Comparison of ENCODE assay signal across 1 cellular context in the genomic region with DNA sequence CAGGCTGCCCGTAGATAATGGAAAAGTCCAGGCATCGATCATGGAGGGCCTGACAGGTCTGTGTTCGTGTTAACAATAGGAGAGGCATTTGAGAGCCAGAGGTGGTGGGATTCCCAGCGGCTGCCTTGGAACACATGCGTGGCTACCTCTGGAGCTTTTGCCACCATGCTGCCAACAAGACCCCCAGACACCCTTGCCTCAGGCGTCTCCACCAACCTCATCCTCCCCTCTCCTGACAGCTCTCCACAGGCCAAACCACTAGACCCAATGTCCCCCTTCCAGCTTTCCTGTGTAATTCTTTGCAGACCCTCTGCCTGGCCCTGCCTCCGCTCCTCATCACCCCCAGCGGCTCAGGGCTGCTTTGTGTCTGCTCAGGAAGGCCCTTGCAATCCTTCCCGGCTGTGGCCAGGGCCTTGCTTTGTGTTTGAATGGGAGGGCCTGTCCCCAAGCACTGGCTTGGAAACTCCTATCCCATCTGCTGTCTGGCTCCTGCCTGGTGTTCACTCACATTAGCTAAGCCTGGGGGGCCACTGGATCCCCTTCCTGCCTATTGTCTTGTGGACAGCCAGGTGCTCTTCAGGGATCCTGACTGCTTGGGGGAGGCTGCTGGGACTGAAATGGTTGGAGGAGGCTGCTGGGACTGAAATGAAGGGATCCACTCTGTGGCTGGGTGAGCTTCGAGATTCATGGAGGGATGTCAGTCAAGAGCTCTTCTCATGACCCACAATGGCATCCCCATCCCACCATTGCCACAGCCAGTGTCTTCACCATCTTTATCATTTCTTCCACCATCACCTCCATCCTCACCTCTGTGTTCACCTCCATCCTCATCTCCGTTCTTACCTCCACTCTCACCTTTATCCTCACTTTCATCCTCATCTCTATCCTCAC.
TF ChIP-seq lines count a peak whose summit lies in the region.

No MANE protein-coding gene starts in this region.

TF ChIP-seq in H1, 55 proteins besides CTCF, POLR2A, EP300 and RAD21:
- no peak for TF ChIP-seq JUN (IDR thresholded peaks at IDR 0.05; ENCODE audit: low read depth, low read length)
